Comparison of ENCODE assay signal across 30 cellular contexts in genomic region chr3:149519912-149520311, GRCh38. TPM values are rescaled to one million over a fixed set of nuclear protein-coding genes. Genes with fewer than 3 reads are reported as not detected.
"Had no signal": no experiment of that assay in that cellular context is flagged by ENCODE, and none has a peak within 500 bp of the region (broad histone marks: within the 10 kb centered on the region; RNA-seq: fewer than 3 reads in every experiment).

No MANE protein-coding gene starts in this region.

- ATAC-seq: activated CD8-positive, alpha-beta T cell treated with anti-CD3 and anti-CD28 coated beads for 36 hours had no signal

- H2AFZ ChIP-seq: PC-9 had no signal

- H3K4me3 ChIP-seq: adrenal gland, PC-9 had no signal

- H3K4me2 ChIP-seq: PC-9 had no signal

- H3K4me1 ChIP-seq: adrenal gland had no signal

- DNase-seq: activated CD4-positive, alpha-beta T cell treated with anti-CD3 and anti-CD28 coated beads, Interleukin-2, amount 10 ng/mL, durations not matched to agents 24 days and 14 days; activated CD4-positive, alpha-beta T cell treated with anti-CD3 and anti-CD28 coated beads, Interleukin-2, amount 50 U/mL, for 4 hours; activated CD8-positive, alpha-beta T cell treated with anti-CD3 and anti-CD28 coated beads for 36 hours; activated gamma-delta T cell; activated naive CD4-positive, alpha-beta T cell treated with Interleukin-2 at 50 U/mL for 16 hours; activated naive CD8-positive, alpha-beta T cell treated with anti-CD3 and anti-CD28 coated beads, Interleukin-2, amount 10 ng/mL, durations not matched to agents 7 days and 5 days; activated T-cell treated with anti-CD3 and anti-CD28 coated beads, Interleukin-2, amount 50 U/mL, for 1 hour; adrenal gland; anterior cingulate cortex; caudate nucleus; cerebellar nuclear complex; NCI-H1105; NCI-H1436 treated with DMSO at 0.1 percent for 48 hours; NCI-H1694 treated with DMSO at 0.1 percent for 48 hours; NCI-H2029; NCI-H510A; NCI-H526; NCI-H748 treated with DMSO at 0.1 percent for 48 hours; NK-92 treated with Interleukin-12 subunit alpha and Interleukin-12 subunit beta, amount 100 ng/mL, for 24 hours; PC-9; Right ventricle myocardium superior; SW 1271; T-helper 1 cell; T-helper 2 cell; T-helper 9 cell had no signal

- H3K27me3 ChIP-seq: adrenal gland had no signal

- H3K27ac ChIP-seq: adrenal gland, PC-9 had no signal

- H3K9me3 ChIP-seq: adrenal gland had no signal

RNA-seq across cellular contexts. Expression of gene TM4SF4, which starts 45.4 kb away (rescaled TPM):
- total RNA-seq: activated CD4-positive, alpha-beta T cell treated with anti-CD3 and anti-CD28 coated beads, Interleukin-2, amount 10 ng/mL, durations not matched to agents 24 days and 14 days; activated CD8-positive, alpha-beta memory T cell treated with anti-CD3 and anti-CD28 coated beads for 36 hours; activated CD8-positive, alpha-beta T cell treated with anti-CD3 and anti-CD28 coated beads for 36 hours; activated naive CD8-positive, alpha-beta T cell treated with anti-CD3 and anti-CD28 coated beads, Interleukin-2, amount 10 ng/mL, durations not matched to agents 7 days and 5 days; activated T-helper 2 cell treated with anti-CD3 and anti-CD28 coated beads, Interferon-gamma antibody, Interleukin-2, Interleukin-4, amounts not matched to agents 10 μg/mL and 5 μg/mL and 100 μg/mL, durations not matched to agents 14 hours and 24 hours and 36 hours; bronchial epithelial cell; MCF 10A; OCI-LY7; PC-9; Right ventricle myocardium superior had no signal
